ENCODE assay signal across 16 cellular contexts in genomic region chr2:180823546-180824141, GRCh38.
DNase-seq lines count a peak whose midpoint lies in the region; ATAC-seq and FAIRE-seq lines count a peak whose summit lies in the region.
"Had no signal": no experiment of that assay in that cellular context is flagged by ENCODE, and none has a peak within 500 bp of the region (broad histone marks: within the 10 kb centered on the region; RNA-seq: fewer than 3 reads in every experiment).

No MANE protein-coding gene starts in this region.

- H2BK120ac ChIP-seq in mesenchymal stem cell (ENCODE audit: low read depth, low read length): no peak overlapping the region

- H3K4me3 ChIP-seq in mesenchymal stem cell (ENCODE audit: insufficient read depth in 1 of 2, low read depth in 1 of 2, low read length in 2 of 2) (no peak overlapping the region), aorta (ENCODE audit: low read length in 2 of 2) (no peak overlapping the region)
- H3K4me3 ChIP-seq: SJSA1 had no signal

- H3K27ac ChIP-seq in mesenchymal stem cell (ENCODE audit: low read length, poor library complexity, severe bottlenecking) (peak overlapping the region; percentile 2), aorta (ENCODE audit: low read depth in 1 of 2, low read length in 2 of 2) (no peak overlapping the region)
- H3K27ac ChIP-seq: C4-2B, SJSA1, VCaP had no signal

- no peak for FAIRE-seq in HTR-8/SVneo (lab: Jason Lieb, UNC)

- H3K36me3 ChIP-seq in mesenchymal stem cell (ENCODE audit: control insufficient read depth in 1 of 2, insufficient read depth in 2 of 2, low read depth in 1 of 2, low read length in 2 of 2) (no peaks in the 10 kb centered on the region), aorta (ENCODE audit: control insufficient read depth in 1 of 2, insufficient read depth in 2 of 2, low read length in 1 of 2) (no peaks in the 10 kb centered on the region)
- H3K36me3 ChIP-seq: SJSA1 had no signal

- DNase-seq in Daoy (ENCODE audit: low read depth): peak; percentile 47
- peak; percentile 46 for DNase-seq in HTR-8/SVneo (ENCODE audit: insufficient read length, low spot score)
- peak; percentile 29 for DNase-seq in astrocyte of the hippocampus (ENCODE audit: low read depth, low spot score)
- DNase-seq in mesenchymal stem cell: peak; percentile 28
- DNase-seq in mucosa of gallbladder (ENCODE audit: low spot score): no peak
- no peak for DNase-seq in aorta
- DNase-seq: activated CD8-positive, alpha-beta memory T cell treated with anti-CD3 and anti-CD28 coated beads, Interleukin-2, amount 50 U/mL, for 4 hours; NCI-H1417 treated with DMSO at 0.1 percent for 48 hours; NCI-H526 treated with DMSO at 0.1 percent for 48 hours; retina; stimulated activated naive CD4-positive, alpha-beta T cell treated with Interleukin-2 at 50 U/mL for 16 hours had no signal

- no peak overlapping the region for H2BK5ac ChIP-seq in mesenchymal stem cell (ENCODE audit: low read depth, low read length, poor library complexity, severe bottlenecking)

- H3K4me2 ChIP-seq in mesenchymal stem cell (ENCODE audit: low read length, poor library complexity, severe bottlenecking): no peak overlapping the region

- H3K9ac ChIP-seq in mesenchymal stem cell (ENCODE audit: low read length): peak overlapping the region; percentile 8

- H3K27me3 ChIP-seq in mesenchymal stem cell (ENCODE audit: control insufficient read depth in 1 of 2, insufficient read depth in 1 of 2, low read length in 2 of 2) (no peaks in the 10 kb centered on the region), aorta (ENCODE audit: control insufficient read depth in 1 of 2, insufficient read depth in 2 of 2, low read length in 1 of 2) (no peaks in the 10 kb centered on the region)
- H3K27me3 ChIP-seq: SJSA1 had no signal

- no peaks in the 10 kb centered on the region for H3K79me1 ChIP-seq in mesenchymal stem cell (replicated peaks; ENCODE audit: low read length, poor library complexity, severe bottlenecking)

- no peak overlapping the region for H2BK12ac ChIP-seq in mesenchymal stem cell (ENCODE audit: low read length in 2 of 2)

- H3K9me3 ChIP-seq in mesenchymal stem cell (ENCODE audit: control insufficient read depth, low read length) (no peaks in the 10 kb centered on the region), aorta (ENCODE audit: control insufficient read depth, low read length) (no peaks in the 10 kb centered on the region)
- H3K9me3 ChIP-seq: SJSA1 had no signal

- no peak overlapping the region for H2AFZ ChIP-seq in mesenchymal stem cell (ENCODE audit: low read depth, low read length)

- intact Hi-C loops in aorta (cut with DNase I): no loop called here

- no peak overlapping the region for H3K23ac ChIP-seq in mesenchymal stem cell (ENCODE audit: low read length in 2 of 2)

- no peak overlapping the region for H3K4ac ChIP-seq in mesenchymal stem cell (ENCODE audit: low read depth in 1 of 2, low read length in 2 of 2)

- no peak overlapping the region for H3K14ac ChIP-seq in mesenchymal stem cell (ENCODE audit: low read length in 2 of 2)

- H2AK5ac ChIP-seq in mesenchymal stem cell (ENCODE audit: low read length, severe bottlenecking): no peak overlapping the region

- H3K4me1 ChIP-seq in mesenchymal stem cell (ENCODE audit: control insufficient read depth, insufficient read depth, low read depth, low read length) (peaks cover 3% of the 10 kb centered on the region), aorta (ENCODE audit: control insufficient read depth in 1 of 2, insufficient read depth in 2 of 2, low read length in 2 of 2) (no peaks in the 10 kb centered on the region)

- no peak overlapping the region for H4K91ac ChIP-seq in mesenchymal stem cell (ENCODE audit: low read length)

- H2BK15ac ChIP-seq in mesenchymal stem cell (ENCODE audit: low read depth, poor library complexity, severe bottlenecking): no peak overlapping the region

- peak overlapping the region in 1 of 2 experiments; percentile 1 for H3K18ac ChIP-seq in mesenchymal stem cell (ENCODE audit: low read depth in 1 of 2, low read length in 2 of 2)

- 54% methylated on average over 3 of the region's 5 CpGs for WGBS in mesenchymal stem cell
- 75 to 82% methylated on average over 5 of the region's 5 CpGs for WGBS in aorta, 2 donors

- no peak overlapping the region for H4K8ac ChIP-seq in mesenchymal stem cell (ENCODE audit: low read length)

- no peak for ATAC-seq in HG02884 (IDR thresholded peaks at IDR 0.05; ENCODE audit: unreplicated experiment)
- ATAC-seq in aorta (ENCODE audit: low FRiP score): no peak
- no peak for ATAC-seq in HG03469 (IDR thresholded peaks at IDR 0.05; ENCODE audit: unreplicated experiment)

Comparison
In these comparisons a context has a peak if more than half of its experiments do, and no peak if none do; other contexts are left out.
1. DNase-seq: peak in Daoy (single experiment), HTR-8/SVneo (single experiment), astrocyte of the hippocampus (single experiment) and mesenchymal stem cell (single experiment); none in mucosa of gallbladder (single experiment) and aorta (0 of 2).